In the genomic region with DNA sequence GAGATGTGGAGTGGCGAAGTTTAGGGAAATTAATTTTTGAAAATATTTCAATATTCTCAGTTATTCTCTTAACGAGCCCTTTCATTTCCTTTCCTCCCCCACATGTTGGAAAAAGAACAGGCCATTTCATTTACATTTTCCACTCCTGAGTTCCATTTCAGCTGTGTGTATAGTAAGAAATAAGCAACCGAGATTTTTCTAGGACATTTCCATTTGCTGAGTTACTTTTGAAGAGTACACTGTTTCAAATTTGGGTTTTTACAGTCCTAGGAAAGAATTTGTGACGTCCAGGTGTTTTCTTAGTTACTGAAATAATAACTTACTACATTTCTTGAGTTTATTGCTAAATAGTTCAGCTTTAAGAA, we compare ENCODE assay signal across 8 cellular contexts. TPM values are rescaled to one million over a fixed set of nuclear protein-coding genes. Genes with fewer than 3 reads are reported as not detected.
DNase-seq lines count a peak whose midpoint lies in the region; ATAC-seq, FAIRE-seq and TF ChIP-seq lines count a peak whose summit lies in the region.

No MANE protein-coding gene starts in this region.

- intact Hi-C loops in ascending aorta (cut with DNase I), result loop anchor here (1.0 to 10.0 kb wide), 8 partner anchors 65 to 585 kb away; a partner anchor contains a TSS
- intact Hi-C loops in HepG2 (cut with micrococcal nuclease; ENCODE audit: unreplicated experiment), result loop anchor here (1.0 to 5.0 kb wide), 3 partner anchors 93 to 585 kb away; a partner anchor contains a TSS

- H2AFZ ChIP-seq in HepG2 (ENCODE audit: low read length), result no peak overlapping the region

- H3K4me1 Mint-ChIP-seq in activated CD4-positive, alpha-beta T cell treated with anti-CD3 and anti-CD28 coated beads, Interleukin-2, amount 10 ng/mL, durations not matched to agents 7 days and 5 days, result peaks cover 51% of the 10 kb centered on the region

- DNase-seq in activated CD4-positive, alpha-beta T cell treated with anti-CD3 and anti-CD28 coated beads, Interleukin-2, amount 10 ng/mL, durations not matched to agents 7 days and 5 days, result no peak
- DNase-seq in activated CD4-positive, alpha-beta T cell treated with anti-CD3 and anti-CD28 coated beads, Interleukin-2, amount 50 U/mL, for 48 hours, result no peak
- DNase-seq in ascending aorta (ENCODE audit: low spot score in 2 of 2) (no peak), HepG2 (ENCODE audit: low spot score) (no peak), NCI-H226 (no peak), medulla oblongata (ENCODE audit: extremely low spot score) (no peak)

- CTCF ChIA-PET in activated CD4-positive, alpha-beta T cell treated with anti-CD3 and anti-CD28 coated beads, Interleukin-2, amount 10 ng/mL, durations not matched to agents 7 days and 5 days (lab: Charles Lee), result interaction anchor here (1.5 to 2.4 kb wide), 2 partner anchors 10 to 79 kb away, joined by 4 to 8 read pairs; no protein-coding TSS in a partner anchor
- CTCF ChIA-PET in HepG2 (lab: Yijun Ruan, JAX; ENCODE audit: low intra/inter-chr PET ratio, low total read pairs), result no interaction called here

- H3K27ac ChIP-seq in ascending aorta, result peak overlapping the region; percentile 98 to 99
- peak overlapping the region; percentile 96 for H3K27ac ChIP-seq in HepG2 (ENCODE audit: extremely low read length, insufficient read depth, low read length)
- H3K27ac ChIP-seq in thymus (ENCODE audit: low read depth), result peak overlapping the region; percentile 100

- TF ChIP-seq EP300 in HepG2 (IDR thresholded peaks at IDR 0.05; ENCODE audit: low read depth in 2 of 2, low read length in 2 of 2) (no peak), HepG2 (CRISPR knock-in tag; IDR thresholded peaks at IDR 0.05; ENCODE audit: borderline replicate concordance) (no peak)

- peaks cover 32% of the 10 kb centered on the region for H4K20me1 ChIP-seq in HepG2 (ENCODE audit: insufficient read depth, low read length)

- TF ChIP-seq CTCF in ascending aorta (IDR thresholded peaks at IDR 0.05) (no peak), HepG2 (CRISPR knock-in tag; IDR thresholded peaks at IDR 0.05) (no peak)

- ATAC-seq in HepG2 (no peak), GM18873 (IDR thresholded peaks at IDR 0.05; ENCODE audit: low FRiP score, unreplicated experiment) (no peak)

- H3K4me2 ChIP-seq in HepG2 (ENCODE audit: low read depth, low read length), result peak overlapping the region; percentile 84

- TSS peak; percentile 70 for BruUV-seq in HepG2 (replicated peaks; lab: Mats Ljungman, UMichigan)

- no peaks in the 10 kb centered on the region for H3K36me3 ChIP-seq in ascending aorta
- no peaks in the 10 kb centered on the region for H3K36me3 ChIP-seq in HepG2 (replicated peaks in 1 of 2; ENCODE audit: control insufficient read depth in 1 of 2, insufficient read depth in 2 of 2, low read length in 2 of 2)
- no peaks in the 10 kb centered on the region for H3K36me3 ChIP-seq in thymus (ENCODE audit: control insufficient read depth, insufficient read depth)

- peak overlapping the region; percentile 90 for H3K9ac ChIP-seq in HepG2 (ENCODE audit: insufficient read depth, low read depth, low read length)

- under 1% methylated on average over 4 of the region's 4 CpGs for WGBS in HepG2 (ENCODE audit: low lambda C conversion rate)
- under 1% methylated on average over 4 of the region's 4 CpGs for WGBS in thymus

- peaks cover 0 to 16% of the 10 kb centered on the region in 2 donors for H3K4me1 ChIP-seq in ascending aorta
- peaks cover 45% of the 10 kb centered on the region for H3K4me1 ChIP-seq in HepG2 (ENCODE audit: insufficient read depth, low read length)
- peaks cover 8% of the 10 kb centered on the region for H3K4me1 ChIP-seq in thymus (ENCODE audit: control insufficient read depth, insufficient read depth, low read length)

- no peak for TF ChIP-seq POLR2A in HepG2 (IDR thresholded peaks at IDR 0.05; ENCODE audit: insufficient read depth in 1 of 2, low read depth in 2 of 2, low read length in 2 of 2)

- H3K36me3 Mint-ChIP-seq in activated CD4-positive, alpha-beta T cell treated with anti-CD3 and anti-CD28 coated beads, Interleukin-2, amount 10 ng/mL, durations not matched to agents 7 days and 5 days (ENCODE audit: low read depth), result peaks cover 28% of the 10 kb centered on the region

- FAIRE-seq in HepG2 (lab: Jason Lieb, UNC), result peak; percentile 32

- H3K9me3 ChIP-seq in ascending aorta (no peaks in the 10 kb centered on the region), HepG2 (ENCODE audit: low read length) (no peaks in the 10 kb centered on the region), thymus (ENCODE audit: control insufficient read depth) (no peaks in the 10 kb centered on the region)

- peaks cover 62% of the 10 kb centered on the region for H3K79me2 ChIP-seq in HepG2 (ENCODE audit: insufficient read depth, low read length)

- in situ Hi-C loops in HepG2 (cut with HindIII; ENCODE audit: extremely low pct_ligation_motif_present, low pct_unique_long_range_greater_than_20kb), result no loop called here

- H3K4me3 Mint-ChIP-seq in activated CD4-positive, alpha-beta T cell treated with anti-CD3 and anti-CD28 coated beads, Interleukin-2, amount 10 ng/mL, durations not matched to agents 7 days and 5 days, result peak overlapping the region; percentile 97

- H3K27me3 Mint-ChIP-seq in activated CD4-positive, alpha-beta T cell treated with anti-CD3 and anti-CD28 coated beads, Interleukin-2, amount 10 ng/mL, durations not matched to agents 7 days and 5 days, result no peaks in the 10 kb centered on the region

- H3K27ac Mint-ChIP-seq in activated CD4-positive, alpha-beta T cell treated with anti-CD3 and anti-CD28 coated beads, Interleukin-2, amount 10 ng/mL, durations not matched to agents 7 days and 5 days, result peak overlapping the region; percentile 99

- H3K4me3 ChIP-seq in ascending aorta (peak overlapping the region; percentile 81 to 83), HepG2 (replicated peaks in 1 of 3; ENCODE audit: insufficient read depth in 1 of 3, low read depth in 2 of 3, low read length in 3 of 3) (peak overlapping the region; percentile 85 to 97 (median 87)), thymus (ENCODE audit: low read length) (peak overlapping the region; percentile 93)

- TF ChIP-seq RAD21 in HepG2 (CRISPR knock-in tag; IDR thresholded peaks at IDR 0.05), result no peak

- POLR2A ChIA-PET in activated CD4-positive, alpha-beta T cell treated with anti-CD3 and anti-CD28 coated beads, Interleukin-2, amount 10 ng/mL, durations not matched to agents 7 days and 5 days (lab: Charles Lee), result interaction anchor here (1.0 kb wide), 1 partner anchor 105 kb away, joined by 5 read pairs; no protein-coding TSS in a partner anchor
- POLR2A ChIA-PET in HepG2 (lab: Yijun Ruan, JAX), result interaction anchor here (4.0 kb wide), 1 partner anchor 106 kb away, joined by 52 read pairs; a partner anchor contains a TSS

- H3K9me3 Mint-ChIP-seq in activated CD4-positive, alpha-beta T cell treated with anti-CD3 and anti-CD28 coated beads, Interleukin-2, amount 10 ng/mL, durations not matched to agents 7 days and 5 days, result no peaks in the 10 kb centered on the region

- H3K27me3 ChIP-seq in ascending aorta (no peaks in the 10 kb centered on the region), HepG2 (ENCODE audit: control insufficient read depth in 1 of 2, insufficient read depth in 2 of 2, low read length in 2 of 2) (peaks cover 0 to 3% of the 10 kb centered on the region in 2 experiments; a peak in 1 of 5 replicates), thymus (ENCODE audit: control insufficient read depth, insufficient read depth) (no peaks in the 10 kb centered on the region)

TF ChIP-seq in HepG2, 621 proteins besides CTCF, POLR2A, EP300 and RAD21 (continues in another document):
- no peak for TF ChIP-seq NFIB (CRISPR knock-in tag; IDR thresholded peaks at IDR 0.05; ENCODE audit: borderline replicate concordance)

RNA-seq across cellular contexts. Expression of a gene that starts 1.2 kb away (rescaled TPM):
- total RNA-seq in activated CD4-positive, alpha-beta T cell treated with anti-CD3 and anti-CD28 coated beads, Interleukin-2, amount 10 ng/mL, durations not matched to agents 7 days and 5 days, result 100 to 1,000 TPM; 256 to 293 TPM
- total RNA-seq in ascending aorta, result 171 TPM
- total RNA-seq in HepG2 (2016; rRNA removed; fragmentation: Illumina TruSeq; extraction: Trizol), result 129 and 215 TPM in 2 replicates
- 9.6 and 11.6 TPM in 2 replicates for total RNA-seq in HepG2 (2016; cell fraction: cytosol; rRNA removed; fragmentation: Illumina TruSeq; extraction: Trizol; ENCODE audit: low read depth)
- 128 and 219 TPM in 2 replicates for total RNA-seq in HepG2 (2016; cell fraction: insoluble cytoplasmic fraction; rRNA removed; fragmentation: Illumina TruSeq; extraction: Trizol)
- total RNA-seq in HepG2 (2016; cell fraction: membrane; rRNA removed; fragmentation: Illumina TruSeq; extraction: Trizol), result 32.1 and 46.0 TPM in 2 replicates
- total RNA-seq in HepG2 (2016; cell fraction: nucleus; rRNA removed; fragmentation: Illumina TruSeq; extraction: Trizol), result 73.3 and 80.1 TPM in 2 replicates
- polyA plus RNA-seq in HepG2 (2011; rRNA removed), result 71.6 and 103 TPM in 2 replicates
- 30.0 and 48.8 TPM in 2 replicates for polyA plus RNA-seq in HepG2 (2011; cell fraction: cytosol; rRNA removed)
- 15.0 and 15.1 TPM in 2 replicates for polyA plus RNA-seq in HepG2 (2011; cell fraction: nucleus; rRNA removed)
- 80.8 and 116 TPM in 2 replicates for polyA plus RNA-seq in HepG2 (2012)
- 12.3 and 12.5 TPM in 2 replicates for polyA plus RNA-seq in HepG2 (2016; cell fraction: cytosol; fragmentation: Illumina TruSeq; extraction: Trizol; ENCODE audit: low read depth)
- polyA plus RNA-seq in HepG2 (2016; cell fraction: insoluble cytoplasmic fraction; fragmentation: Illumina TruSeq; extraction: Trizol; ENCODE audit: low read depth), result 227 and 242 TPM in 2 replicates
- polyA plus RNA-seq in HepG2 (2016; cell fraction: membrane; fragmentation: Illumina TruSeq; extraction: Trizol; ENCODE audit: low read depth), result 28.2 and 28.5 TPM in 2 replicates
- 84.5 and 88.0 TPM in 2 replicates for polyA plus RNA-seq in HepG2 (2016; cell fraction: nucleus; fragmentation: Illumina TruSeq; extraction: Trizol; ENCODE audit: insufficient read depth, low read depth)
- 20.9 and 38.7 TPM in 2 replicates for polyA minus RNA-seq in HepG2 (2011; rRNA and poly(A)+ RNA removed; ENCODE audit: low replicate concordance)
- 49.4 and 59.4 TPM in 2 replicates for polyA minus RNA-seq in HepG2 (2011; cell fraction: cytosol; rRNA and poly(A)+ RNA removed)
- polyA minus RNA-seq in HepG2 (2011; cell fraction: nucleus; rRNA and poly(A)+ RNA removed), result 101 and 117 TPM in 2 replicates
- 258 TPM for polyA plus RNA-seq in thymus
